Comparison of ENCODE assay signal across 11 cellular contexts in the genomic region with DNA sequence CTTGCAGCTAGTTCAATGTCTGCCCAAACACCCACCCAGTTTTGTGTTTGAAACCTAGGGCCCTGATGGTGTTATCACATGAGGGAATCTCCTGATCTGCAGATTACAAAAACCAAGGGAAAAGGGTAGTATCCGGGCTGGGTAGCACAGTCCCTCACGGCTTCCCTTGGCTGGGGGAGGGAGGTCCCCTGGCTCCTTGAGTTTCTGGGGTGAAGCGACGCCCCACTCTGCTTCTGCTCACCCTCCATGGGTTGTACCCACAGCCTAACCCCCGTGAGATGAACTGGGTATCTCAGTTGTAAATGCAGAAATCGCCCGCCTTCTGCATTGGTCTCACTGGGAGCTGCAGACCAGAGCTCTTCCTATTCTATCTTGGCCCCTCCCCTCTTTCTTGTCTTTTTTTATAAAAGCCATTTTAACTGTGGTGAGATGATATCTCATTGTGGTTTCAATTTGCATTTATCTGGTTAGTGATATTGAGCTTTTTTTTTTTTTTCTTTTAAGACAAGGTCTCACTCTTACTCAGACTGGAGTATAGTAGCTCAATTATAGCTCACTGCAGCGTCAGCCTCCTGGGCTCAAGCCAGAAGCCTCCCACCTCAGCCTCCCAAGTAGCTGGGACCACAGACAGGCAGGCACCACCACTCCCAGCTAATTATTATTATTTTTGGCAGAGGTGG.
DNase-seq lines count a peak whose midpoint lies in the region; ATAC-seq and TF ChIP-seq lines count a peak whose summit lies in the region.
"Had no signal": no experiment of that assay in that cellular context is flagged by ENCODE, and none has a peak within 500 bp of the region (broad histone marks: within the 10 kb centered on the region; RNA-seq: fewer than 3 reads in every experiment).

No MANE protein-coding gene starts in this region.

- peaks cover 67 to 70% of the 10 kb centered on the region in 2 donors for H3K27me3 Mint-ChIP-seq in CD4-positive, alpha-beta memory T cell
- H3K27me3 Mint-ChIP-seq in natural killer cell (ENCODE audit: low read depth in 2 of 2) = peaks cover 29 to 36% of the 10 kb centered on the region in 2 donors

- peak overlapping the region; percentile 29 to 89 (median 80) for H3K4me3 Mint-ChIP-seq in CD4-positive, alpha-beta memory T cell
- peak overlapping the region; percentile 65 for H3K4me3 Mint-ChIP-seq in natural killer cell

- no peaks in the 10 kb centered on the region for H3K36me3 ChIP-seq in CD4-positive, alpha-beta memory T cell (ENCODE audit: insufficient read depth, low read length)
- H3K36me3 ChIP-seq in Loucy (ENCODE audit: insufficient read depth, low read length) (no peaks in the 10 kb centered on the region), left lung (peaks cover 0 to 4% of the 10 kb centered on the region in 2 donors)

- no peaks in the 10 kb centered on the region for H3K9me2 ChIP-seq in Loucy (replicated peaks; ENCODE audit: low read depth, low read length)

- H3K4me2 ChIP-seq in Loucy (ENCODE audit: low read depth, low read length, poor library complexity, severe bottlenecking) = peak overlapping the region; percentile 80

- H3K9me3 Mint-ChIP-seq in CD4-positive, alpha-beta memory T cell = peaks cover 3 to 31% (median 24%) of the 10 kb centered on the region in 8 donors
- H3K9me3 Mint-ChIP-seq in natural killer cell = peaks cover 4 to 6% of the 10 kb centered on the region in 2 donors

- peak overlapping the region in 5 of 7 donors; percentile 6 to 82 (median 70) for H3K27ac Mint-ChIP-seq in CD4-positive, alpha-beta memory T cell
- no peak overlapping the region for H3K27ac Mint-ChIP-seq in natural killer cell

- peaks cover 8 to 35% (median 22%) of the 10 kb centered on the region in 4 donors for H3K4me1 Mint-ChIP-seq in CD4-positive, alpha-beta memory T cell
- peaks cover 7% of the 10 kb centered on the region in 2 donors for H3K4me1 Mint-ChIP-seq in natural killer cell

- CTCF ChIA-PET in CD4-positive, alpha-beta memory T cell (lab: Charles Lee; ENCODE audit: partially characterized antibody) = interaction anchor here (0.8 to 1.6 kb wide), 2 partner anchors 11 to 24 kb away, joined by 3 to 11 read pairs; no protein-coding TSS in a partner anchor

- no peaks in the 10 kb centered on the region for H3K9me3 ChIP-seq in CD4-positive, alpha-beta memory T cell (ENCODE audit: control insufficient read depth in 1 of 2, low read length in 2 of 2)
- no peaks in the 10 kb centered on the region for H3K9me3 ChIP-seq in Loucy (ENCODE audit: insufficient read depth, low read depth, low read length)
- no peaks in the 10 kb centered on the region for H3K9me3 ChIP-seq in left lung

- H3K79me2 ChIP-seq in Loucy (ENCODE audit: insufficient read depth, low read length) = no peaks in the 10 kb centered on the region

- WGBS in lower leg skin, 2 donors = 78 to 82% methylated on average over 8 of the region's 8 CpGs

- H3K4me3 ChIP-seq in CD4-positive, alpha-beta memory T cell (ENCODE audit: low read length in 2 of 2) = no peak overlapping the region
- peak overlapping the region; percentile 71 for H3K4me3 ChIP-seq in Loucy (ENCODE audit: low read length, poor library complexity, severe bottlenecking)
- H3K4me3 ChIP-seq in lower leg skin (ENCODE audit: low read depth, poor library complexity, severe bottlenecking) = no peak overlapping the region
- H3K4me3 ChIP-seq in left lung = no peak overlapping the region

- H3K27me3 ChIP-seq in CD4-positive, alpha-beta memory T cell (ENCODE audit: insufficient read depth, low read length) = peaks cover 20% of the 10 kb centered on the region
- H3K27me3 ChIP-seq in Loucy (ENCODE audit: insufficient read depth, low read length, poor library complexity, severe bottlenecking) = peaks cover 13% of the 10 kb centered on the region
- peaks cover 0 to 13% of the 10 kb centered on the region in 2 donors for H3K27me3 ChIP-seq in left lung

- H3K4me1 ChIP-seq in CD4-positive, alpha-beta memory T cell (ENCODE audit: insufficient read depth, low read length) = peaks cover 21% of the 10 kb centered on the region
- H3K4me1 ChIP-seq in Loucy (ENCODE audit: insufficient read depth, low read length, poor library complexity, severe bottlenecking) (peaks cover 9% of the 10 kb centered on the region), left lung (no peaks in the 10 kb centered on the region)

- TF ChIP-seq CTCF in Loucy (conservative IDR thresholded peaks at IDR 0.05; ENCODE audit: low read length) (no peak), natural killer cell (IDR thresholded peaks at IDR 0.05) (no peak), lower leg skin (IDR thresholded peaks at IDR 0.05) (no peak), left lung (IDR thresholded peaks at IDR 0.05) (no peak)

- no peaks in the 10 kb centered on the region for H4K20me1 ChIP-seq in Loucy (ENCODE audit: insufficient read depth, low read length, poor library complexity, severe bottlenecking)

- H3K36me3 Mint-ChIP-seq in CD4-positive, alpha-beta memory T cell = peaks cover 0 to 2% of the 10 kb centered on the region in 2 donors
- peaks cover 23% of the 10 kb centered on the region for H3K36me3 Mint-ChIP-seq in natural killer cell

- no peak for TF ChIP-seq POLR2A in lower leg skin (IDR thresholded peaks at IDR 0.05)

- H3K27ac ChIP-seq in CD4-positive, alpha-beta memory T cell (ENCODE audit: low read depth, low read length) = no peak overlapping the region
- H3K27ac ChIP-seq in left lung = no peak overlapping the region

- peak in 2 of 3 donors; percentile 43 to 74 for ATAC-seq in natural killer cell
- no peak for ATAC-seq in left lung
- ATAC-seq: left cardiac atrium had no signal

- POLR2A ChIA-PET in CD4-positive, alpha-beta memory T cell (lab: Charles Lee; ENCODE audit: partially characterized antibody) = no interaction called here

- H3K9ac ChIP-seq in Loucy (ENCODE audit: low read depth, low read length, poor library complexity, severe bottlenecking) = peak overlapping the region; percentile 28

- DNase-seq in CD4-positive, alpha-beta memory T cell = peak; percentile 71 to 79 (median 74)
- DNase-seq in activated CD8-positive, alpha-beta memory T cell treated with anti-CD3 and anti-CD28 coated beads, Interleukin-2, amount 50 U/mL, for 48 hours = peak; percentile 67
- DNase-seq in natural killer cell (no peak), lower leg skin (ENCODE audit: low spot score in 2 of 2) (no peak), posterior vena cava (ENCODE audit: low spot score) (no peak), left lung (no peak), DMS153 treated with DMSO at 0.1 percent for 48 hours (lab: John Stamatoyannopoulos, UW; ENCODE audit: unreplicated experiment) (no peak)
- DNase-seq: AML-193, left cardiac atrium, NCI-H1694 had no signal

- intact Hi-C loops in CD4-positive, alpha-beta memory T cell (cut with micrococcal nuclease) = no loop called here
- intact Hi-C loops in natural killer cell (cut with micrococcal nuclease) (no loop called here), lower leg skin (cut with DNase I; ENCODE audit: low total_unique reads) (no loop called here), posterior vena cava (cut with DNase I) (no loop called here), left lung (cut with DNase I) (no loop called here)

- no peaks in the 10 kb centered on the region for H3F3A ChIP-seq in Loucy (ENCODE audit: low read depth)

- H2AFZ ChIP-seq in Loucy (ENCODE audit: low read length) = peak overlapping the region; percentile 85

Comparison
In these comparisons a context has a peak if more than half of its experiments do, and no peak if none do; other contexts are left out.
1. DNase-seq: peak in CD4-positive, alpha-beta memory T cell (5 of 5) and activated CD8-positive, alpha-beta memory T cell treated with anti-CD3 and anti-CD28 coated beads, Interleukin-2, amount 50 U/mL, for 48 hours (single experiment); none in natural killer cell (single experiment), lower leg skin (0 of 2), posterior vena cava (single experiment), left lung (0 of 2) and DMS153 treated with DMSO at 0.1 percent for 48 hours (single experiment).
2. H3K27ac Mint-ChIP-seq: peak in CD4-positive, alpha-beta memory T cell (5 of 7); none in natural killer cell (0 of 2).